24 cellular contexts compared by ENCODE assay signal in the genomic region with DNA sequence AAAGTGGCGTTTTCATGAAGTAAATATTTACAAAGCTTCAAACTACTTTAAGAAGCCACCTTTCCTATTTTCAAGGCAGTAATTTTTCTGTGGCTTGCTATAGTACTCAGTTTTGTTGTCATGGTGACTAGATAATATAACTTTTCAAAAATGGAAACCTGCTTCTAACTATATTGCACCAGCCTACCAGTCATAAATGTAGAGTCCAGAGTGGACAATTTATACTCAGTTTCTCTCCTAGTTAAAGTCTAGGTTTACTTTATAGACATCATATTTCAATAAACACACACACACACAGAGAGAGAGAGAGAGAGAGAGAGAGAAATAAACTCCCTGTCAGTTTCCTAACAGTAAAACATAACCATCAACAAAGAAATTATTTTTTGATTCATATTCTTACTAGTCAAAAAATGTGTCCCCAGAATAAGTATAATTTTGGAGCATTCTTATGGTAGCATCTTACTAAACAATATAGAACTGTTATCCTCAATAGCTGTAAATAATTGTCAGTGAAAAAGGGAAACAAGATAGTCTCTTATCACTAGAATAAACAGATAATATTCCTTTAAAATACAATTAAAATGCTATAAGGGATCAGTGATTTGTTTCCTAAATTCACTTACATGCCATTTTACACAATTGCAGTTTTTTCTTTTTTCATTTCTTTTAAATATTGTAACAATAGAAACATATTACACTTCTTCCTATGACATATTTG.
"Had no signal": no experiment of that assay in that cellular context is flagged by ENCODE, and none has a peak within 500 bp of the region (broad histone marks: within the 10 kb centered on the region; RNA-seq: fewer than 3 reads in every experiment).

No MANE protein-coding gene starts in this region.

- H3K27me3 ChIP-seq: foreskin keratinocyte, neutrophil, pancreas, right lobe of liver, suprapubic skin, transverse colon, upper lobe of right lung, uterus had no signal

- H3K9me3 ChIP-seq: lower lobe of right lung, neutrophil, pancreas, right lobe of liver, suprapubic skin, transverse colon, upper lobe of right lung, uterus had no signal

- H3K4me1 ChIP-seq: foreskin keratinocyte, lower lobe of right lung, suprapubic skin, upper lobe of right lung, uterus had no signal

- H3K4me3 ChIP-seq: lower lobe of right lung, pancreas, right lobe of liver, suprapubic skin, transverse colon, upper lobe of right lung, uterus had no signal

- H3K27ac ChIP-seq: epithelial cell of prostate, foreskin keratinocyte, lower lobe of right lung, neutrophil, pancreas, right lobe of liver, suprapubic skin, upper lobe of right lung, uterus had no signal

- DNase-seq: cortex of kidney; effector CD4-positive, alpha-beta T cell; endodermal cell; foreskin keratinocyte; hypothalamus; immature natural killer cell; islet precursor cell; kidney glomerular epithelial cell; left ventricle myocardium superior; lower lobe of right lung; natural killer cell; pancreas; right lobe of liver; small intestine; stimulated activated CD4-positive, alpha-beta T cell treated with anti-CD3 and anti-CD28 coated beads, Interleukin-15, amount 100 ng/mL, for 24 hours; stimulated activated CD4-positive, alpha-beta T cell treated with anti-CD3 and anti-CD28 coated beads, Interleukin-2, amount 100 ng/mL, for 48 hours; stimulated activated naive B cell treated with anti-CD40 and anti-IgM and Interleukin-4, amounts not matched to agents 10 μg/mL and 1 μg/mL and 100 μg/mL, for 72 hours; transverse colon; upper lobe of right lung; uterus had no signal

- H3K36me3 ChIP-seq: lower lobe of right lung, neutrophil, pancreas, right lobe of liver, suprapubic skin, transverse colon, upper lobe of right lung, uterus had no signal

- ATAC-seq: esophagus mucosa; foreskin keratinocyte; lower lobe of right lung; natural killer cell; right lobe of liver; stimulated activated naive B cell treated with anti-CD40 and anti-IgM and Interleukin-4, amounts not matched to agents 10 μg/mL and 1 μg/mL and 100 μg/mL, for 72 hours; upper lobe of right lung had no signal
